ENCODE assay signal across 35 cellular contexts in genomic region chr6:124755321-124755720, GRCh38.
"Had no signal": no experiment of that assay in that cellular context is flagged by ENCODE, and none has a peak within 500 bp of the region (broad histone marks: within the 10 kb centered on the region; RNA-seq: fewer than 3 reads in every experiment).

No MANE protein-coding gene starts in this region.

- H3K9me3 ChIP-seq: MG63 had no signal

- DNase-seq: Karpas-422, Kasumi-1, MG63, MM.1S, MV-4-11, NCI-H1048, NCI-H1092, NCI-H1092 treated with DMSO at 0.1 percent for 48 hours, NCI-H1105, NCI-H1105 treated with DMSO at 0.1 percent for 48 hours, NCI-H1417, NCI-H1417 treated with DMSO at 0.1 percent for 48 hours, NCI-H1436, NCI-H1436 treated with DMSO at 0.1 percent for 48 hours, NCI-H146, NCI-H1694, NCI-H1694 treated with DMSO at 0.1 percent for 48 hours, NCI-H187, NCI-H187 treated with DMSO at 0.1 percent for 48 hours, NCI-H1930, NCI-H2029, NCI-H2029 treated with DMSO at 0.1 percent for 48 hours, NCI-H2081, NCI-H2081 treated with DMSO at 0.1 percent for 48 hours, NCI-H2107, NCI-H2171, NCI-H2171 treated with DMSO at 0.1 percent for 48 hours, NCI-H2227 treated with DMSO at 0.1 percent for 48 hours, NCI-H226, NCI-H345, NCI-H446, NCI-H446 treated with DMSO at 0.1 percent for 48 hours, NCI-H510A, NCI-H510A treated with DMSO at 0.1 percent for 48 hours, NCI-H524 had no signal

- H3K36me3 ChIP-seq: MG63 had no signal

- H3K4me3 ChIP-seq: MG63 had no signal

- H3K27me3 ChIP-seq: MG63 had no signal
